Comparison of ENCODE assay signal across 1 cellular context in the genomic region with DNA sequence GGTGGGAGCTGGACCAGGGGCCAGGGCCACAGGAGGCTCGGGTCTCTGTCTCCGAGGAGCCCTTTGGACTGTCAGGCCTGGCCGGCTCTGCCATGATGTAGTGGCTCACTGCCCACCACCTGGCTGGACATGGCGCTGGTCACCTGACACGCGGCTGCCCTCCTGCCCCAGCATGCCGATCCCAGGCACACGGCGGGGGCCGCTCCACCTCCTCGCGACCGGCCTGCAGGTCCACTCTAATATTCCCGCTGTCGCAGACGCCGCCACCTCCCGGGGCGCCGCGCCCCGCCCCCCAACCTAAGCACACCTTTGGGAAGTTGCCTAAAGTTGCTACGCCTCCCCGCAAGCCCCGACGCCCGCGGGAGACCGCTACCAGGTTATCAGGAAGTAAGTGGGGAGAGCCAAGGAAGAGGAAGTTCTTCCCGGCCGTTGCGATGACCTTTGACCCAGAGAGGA.
A peak's percentile ranks its signal among the peaks of the same experiment; 100 is the strongest.
TF ChIP-seq lines count a peak whose summit lies in the region.

A gene (minus strand): TSS at position 406 of the 456 bp plus-strand sequence. CDS start 58,298 bp downstream, outside the sequence.

TF ChIP-seq in HepG2, 621 proteins besides CTCF, POLR2A, EP300 and RAD21:
- TF ChIP-seq, protein P1, sequence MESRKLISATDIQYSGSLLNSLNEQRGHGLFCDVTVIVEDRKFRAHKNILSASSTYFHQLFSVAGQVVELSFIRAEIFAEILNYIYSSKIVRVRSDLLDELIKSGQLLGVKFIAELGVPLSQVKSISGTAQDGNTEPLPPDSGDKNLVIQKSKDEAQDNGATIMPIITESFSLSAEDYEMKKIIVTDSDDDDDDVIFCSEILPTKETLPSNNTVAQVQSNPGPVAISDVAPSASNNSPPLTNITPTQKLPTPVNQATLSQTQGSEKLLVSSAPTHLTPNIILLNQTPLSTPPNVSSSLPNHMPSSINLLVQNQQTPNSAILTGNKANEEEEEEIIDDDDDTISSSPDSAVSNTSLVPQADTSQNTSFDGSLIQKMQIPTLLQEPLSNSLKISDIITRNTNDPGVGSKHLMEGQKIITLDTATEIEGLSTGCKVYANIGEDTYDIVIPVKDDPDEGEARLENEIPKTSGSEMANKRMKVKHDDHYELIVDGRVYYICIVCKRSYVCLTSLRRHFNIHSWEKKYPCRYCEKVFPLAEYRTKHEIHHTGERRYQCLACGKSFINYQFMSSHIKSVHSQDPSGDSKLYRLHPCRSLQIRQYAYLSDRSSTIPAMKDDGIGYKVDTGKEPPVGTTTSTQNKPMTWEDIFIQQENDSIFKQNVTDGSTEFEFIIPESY (CRISPR knock-in tag; IDR thresholded peaks at IDR 0.05) = 0 out of 2 replicates have a peak, but pooled peaks have one; percentile 14
TF ChIP-seq in HepG2: peak in this region for 1; not testable (repeated sequence) for 620.
